Comparison of ENCODE assay signal across 24 cellular contexts in genomic region chr10:124173298-124173900, GRCh38.
"Had no signal": no experiment of that assay in that cellular context is flagged by ENCODE, and none has a peak within 500 bp of the region (broad histone marks: within the 10 kb centered on the region; RNA-seq: fewer than 3 reads in every experiment).

No MANE protein-coding gene starts in this region.

- H3K4me1 ChIP-seq: gastroesophageal sphincter, uterus had no signal

- H3K36me3 ChIP-seq: brain microvascular endothelial cell, gastroesophageal sphincter, heart left ventricle, tibial nerve, uterus had no signal

- FAIRE-seq: colon had no signal

- H3K36me3 Mint-ChIP-seq: natural killer cell had no signal

- H3K9me3 Mint-ChIP-seq: activated B cell treated with CpG ODN at 0.5 μM for 24 hours; activated CD8-positive, alpha-beta T cell treated with anti-CD3 and anti-CD28 coated beads for 36 hours; activated T-cell treated with anti-CD3 and anti-CD28 coated beads, Interleukin-2, amount 50 U/mL, for 72 hours; natural killer cell; stimulated activated naive CD8-positive, alpha-beta T cell treated with anti-CD3 and anti-CD28 coated beads, Interleukin-15, Interleukin-2, amounts not matched to agents 100 ng/mL and 50 ng/mL, for 24 hours had no signal

- H3K4me3 ChIP-seq: gastroesophageal sphincter, heart left ventricle, tibial nerve, uterus had no signal

- H3K27me3 ChIP-seq: brain microvascular endothelial cell, gastroesophageal sphincter, heart left ventricle, tibial nerve, uterus had no signal

- DNase-seq: activated B cell treated with CpG ODN at 0.5 μM for 24 hours; activated CD4-positive, alpha-beta T cell treated with anti-CD3 and anti-CD28 coated beads for 48 hours; activated CD8-positive, alpha-beta T cell treated with anti-CD3 and anti-CD28 coated beads for 36 hours; activated effector memory CD4-positive, alpha-beta T cell treated with anti-CD3 and anti-CD28 coated beads, Interleukin-2, amount 50 U/mL, for 16 hours; activated naive CD4-positive, alpha-beta T cell treated with anti-CD3 and anti-CD28 coated beads, Interleukin-2, amount 50 U/mL, for 16 hours; activated T-cell treated with anti-CD3 and anti-CD28 coated beads, Interleukin-2, amount 50 U/mL, for 72 hours; aorta; brain microvascular endothelial cell; central memory CD4-positive, alpha-beta T cell; effector CD4-positive, alpha-beta T cell; heart left ventricle; mesendoderm; natural killer cell; occipital lobe; stimulated activated CD4-positive, alpha-beta T cell treated with anti-CD3 and anti-CD28 coated beads, Interleukin-12 subunit alpha, Interleukin-12 subunit beta, amount 100 ng/mL, for 4 hours; stimulated activated CD4-positive, alpha-beta T cell treated with anti-CD3 and anti-CD28 coated beads, Interleukin-1b, Interleukin-23, amount 100 ng/mL, for 48 hours; T-helper 1 cell; T-helper 9 cell; uterus had no signal

- H3K27ac Mint-ChIP-seq: activated B cell treated with CpG ODN at 0.5 μM for 24 hours; activated CD8-positive, alpha-beta T cell treated with anti-CD3 and anti-CD28 coated beads for 36 hours; activated T-cell treated with anti-CD3 and anti-CD28 coated beads, Interleukin-2, amount 50 U/mL, for 72 hours; natural killer cell; progenitor cell of endocrine pancreas; stimulated activated naive CD8-positive, alpha-beta T cell treated with anti-CD3 and anti-CD28 coated beads, Interleukin-15, Interleukin-2, amounts not matched to agents 100 ng/mL and 50 ng/mL, for 24 hours had no signal

- H3K4me3 Mint-ChIP-seq: activated B cell treated with CpG ODN at 0.5 μM for 24 hours; activated CD8-positive, alpha-beta T cell treated with anti-CD3 and anti-CD28 coated beads for 36 hours; activated T-cell treated with anti-CD3 and anti-CD28 coated beads, Interleukin-2, amount 50 U/mL, for 72 hours; natural killer cell; stimulated activated naive CD8-positive, alpha-beta T cell treated with anti-CD3 and anti-CD28 coated beads, Interleukin-15, Interleukin-2, amounts not matched to agents 100 ng/mL and 50 ng/mL, for 24 hours had no signal

- H3K27ac ChIP-seq: brain microvascular endothelial cell, gastroesophageal sphincter, tibial nerve, uterus had no signal

- H3K9me3 ChIP-seq: gastroesophageal sphincter, heart left ventricle, tibial nerve, uterus had no signal

- H3K27me3 Mint-ChIP-seq: activated B cell treated with CpG ODN at 0.5 μM for 24 hours; activated CD8-positive, alpha-beta T cell treated with anti-CD3 and anti-CD28 coated beads for 36 hours had no signal
